ENCODE assay signal across 22 cellular contexts in the genomic region with DNA sequence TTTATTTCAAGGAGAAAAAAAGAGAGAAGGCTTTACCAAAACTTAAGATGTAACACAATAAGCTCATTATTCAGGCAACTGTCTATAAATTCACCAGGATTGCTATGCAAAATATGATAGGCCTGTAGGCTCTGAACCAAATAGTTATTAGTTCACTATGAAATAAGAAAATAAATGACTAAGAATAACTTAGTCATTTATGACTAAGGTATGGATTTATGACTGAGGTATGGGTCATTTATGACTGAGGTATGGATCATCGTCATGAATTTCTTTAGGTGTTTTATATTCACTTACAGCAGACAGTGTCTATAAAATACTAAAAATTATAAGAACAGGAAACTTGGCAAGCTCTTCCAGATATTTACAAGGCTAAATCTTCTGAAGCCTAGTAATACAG. TPM values are rescaled to one million over a fixed set of nuclear protein-coding genes. Genes with fewer than 3 reads are reported as not detected.
DNase-seq lines count a peak whose midpoint lies in the region; ATAC-seq and TF ChIP-seq lines count a peak whose summit lies in the region.
"Had no signal": no experiment of that assay in that cellular context is flagged by ENCODE, and none has a peak within 500 bp of the region (broad histone marks: within the 10 kb centered on the region; RNA-seq: fewer than 3 reads in every experiment).

No MANE protein-coding gene starts in this region.

- H3K27ac ChIP-seq in breast epithelium: no peak overlapping the region
- no peak overlapping the region for H3K27ac ChIP-seq in right atrium auricular region
- H3K27ac ChIP-seq: esophagus squamous epithelium, upper lobe of right lung had no signal

- no peak overlapping the region for H3K4me3 ChIP-seq in breast epithelium
- H3K4me3 ChIP-seq in right atrium auricular region: no peak overlapping the region
- H3K4me3 ChIP-seq: esophagus squamous epithelium, upper lobe of right lung had no signal

- H3K4me1 ChIP-seq in breast epithelium: no peaks in the 10 kb centered on the region
- no peaks in the 10 kb centered on the region for H3K4me1 ChIP-seq in right atrium auricular region

- no peak overlapping the region for H3K4me3 Mint-ChIP-seq in MCF 10A (ENCODE audit: unreplicated experiment)
- H3K4me3 Mint-ChIP-seq: activated CD4-positive, alpha-beta T cell treated with anti-CD3 and anti-CD28 coated beads, Interleukin-2, amount 10 ng/mL, durations not matched to agents 24 days and 14 days; activated naive CD8-positive, alpha-beta T cell; CD8-positive, alpha-beta memory T cell; nephron progenitor cell; stimulated activated naive CD8-positive, alpha-beta T cell treated with anti-CD3 and anti-CD28 coated beads, Interleukin-15, Interleukin-2, amounts not matched to agents 100 ng/mL and 50 ng/mL, for 24 hours had no signal

- peak; percentile 69 for ATAC-seq in esophagus mucosa
- no peak for ATAC-seq in HG02970 (IDR thresholded peaks at IDR 0.05; ENCODE audit: low FRiP score, unreplicated experiment)
- no peak for ATAC-seq in GM18511 (IDR thresholded peaks at IDR 0.05; ENCODE audit: unreplicated experiment)
- ATAC-seq: HepG2, upper lobe of right lung had no signal

- no peaks in the 10 kb centered on the region for H3K36me3 ChIP-seq in breast epithelium
- H3K36me3 ChIP-seq in right atrium auricular region: no peaks in the 10 kb centered on the region
- H3K36me3 ChIP-seq: esophagus squamous epithelium, upper lobe of right lung had no signal

- intact Hi-C loops in MCF 10A (cut with micrococcal nuclease) (no loop called here), breast epithelium (cut with DNase I; ENCODE audit: low total_unique reads) (no loop called here)

- POLR2A ChIA-PET in MCF 10A (lab: Yijun Ruan, JAX): interaction anchor here (1.4 kb wide), 1 partner anchor 8 kb away, joined by 4 read pairs; no protein-coding TSS in a partner anchor

- TF ChIP-seq POLR2A in breast epithelium (IDR thresholded peaks at IDR 0.05): no peak

- H3K27me3 ChIP-seq in breast epithelium (no peaks in the 10 kb centered on the region), right atrium auricular region (no peaks in the 10 kb centered on the region)

- H3K27ac Mint-ChIP-seq in MCF 10A (ENCODE audit: low read depth, unreplicated experiment): peak overlapping the region; percentile 40
- H3K27ac Mint-ChIP-seq: CD8-positive, alpha-beta memory T cell had no signal

- H3K27me3 Mint-ChIP-seq in MCF 10A (ENCODE audit: insufficient read depth, unreplicated experiment): no peaks in the 10 kb centered on the region
- H3K27me3 Mint-ChIP-seq: activated naive CD8-positive, alpha-beta T cell had no signal

- H3K4me1 Mint-ChIP-seq in MCF 10A (ENCODE audit: insufficient read depth, unreplicated experiment): peaks cover 18% of the 10 kb centered on the region

- no peaks in the 10 kb centered on the region for H3K9me3 Mint-ChIP-seq in MCF 10A (ENCODE audit: unreplicated experiment)

- no peaks in the 10 kb centered on the region for H3K9me3 ChIP-seq in breast epithelium
- no peaks in the 10 kb centered on the region for H3K9me3 ChIP-seq in right atrium auricular region
- H3K9me3 ChIP-seq: esophagus squamous epithelium, upper lobe of right lung had no signal

- TF ChIP-seq CTCF in MCF 10A (IDR thresholded peaks at IDR 0.05; ENCODE audit: unreplicated experiment): no peak
- TF ChIP-seq CTCF in breast epithelium (IDR thresholded peaks at IDR 0.05): no peak
- no peak for TF ChIP-seq CTCF in right atrium auricular region (IDR thresholded peaks at IDR 0.05)

- BruUV-seq in MCF 10A (replicated peaks; lab: Mats Ljungman, UMichigan): no TSS peak

- CTCF ChIA-PET in MCF 10A (lab: Yijun Ruan, JAX): interaction anchor here (0.6 to 1.2 kb wide), 5 partner anchors 15 to 681 kb away, joined by 3 to 6 read pairs (median 4); no protein-coding TSS in a partner anchor

- peak; percentile 41 for DNase-seq in MCF 10A (ENCODE audit: unreplicated experiment)
- no peak for DNase-seq in breast epithelium (ENCODE audit: low spot score in 2 of 2)
- peak; percentile 83 for DNase-seq in RKO (ENCODE audit: low spot score)
- DNase-seq in nucleus accumbens (lab: John Stamatoyannopoulos, UW): no peak
- no peak for DNase-seq in right atrium auricular region (ENCODE audit: low spot score)
- DNase-seq: activated CD4-positive, alpha-beta T cell treated with anti-CD3 and anti-CD28 coated beads, Interleukin-2, amount 10 ng/mL, durations not matched to agents 24 days and 14 days; activated T-cell treated with anti-CD3 and anti-CD28 coated beads for 4 hours; CD8-positive, alpha-beta memory T cell; esophagus squamous epithelium; hippocampal formation; kidney glomerular epithelial cell; NCI-H2029; NCI-H510A; nephron progenitor cell; stimulated activated CD4-positive, alpha-beta T cell treated with anti-CD3 and anti-CD28 coated beads, Interleukin-15, amount 100 ng/mL, for 24 hours; upper lobe of right lung had no signal

- peaks cover 7% of the 10 kb centered on the region for H3K36me3 Mint-ChIP-seq in MCF 10A (ENCODE audit: insufficient read depth, unreplicated experiment)
- H3K36me3 Mint-ChIP-seq: activated naive CD8-positive, alpha-beta T cell had no signal

RNA-seq across cellular contexts. Expression of a gene that starts 52.1 kb away (rescaled TPM):
- total RNA-seq in MCF 10A (2022): 33.1 and 37.4 TPM in 2 replicates
- 10 to 100 TPM; 61.6 to 83.2 (median 75.7) TPM for total RNA-seq in breast epithelium
- 19.3 TPM for total RNA-seq in esophagus mucosa
- 10 to 100 TPM; 26.6 to 39.4 TPM for total RNA-seq in right atrium auricular region

Comparison
In these comparisons a context has a peak if more than half of its experiments do, and no peak if none do; other contexts are left out.
1. DNase-seq: peak in MCF 10A (single experiment) and RKO (single experiment); none in breast epithelium (0 of 2), nucleus accumbens (0 of 56) and right atrium auricular region (single experiment).